ENCODE assay signal across 11 cellular contexts in genomic region chr17:2195729-2196128, GRCh38.
A peak's percentile ranks its signal among the peaks of the same experiment; 100 is the strongest.
DNase-seq lines count a peak whose midpoint lies in the region; ATAC-seq and TF ChIP-seq lines count a peak whose summit lies in the region.
"Had no signal": no experiment of that assay in that cellular context is flagged by ENCODE, and none has a peak within 500 bp of the region (broad histone marks: within the 10 kb centered on the region; RNA-seq: fewer than 3 reads in every experiment).

No MANE protein-coding gene starts in this region.

- H3K27me3 Mint-ChIP-seq in activated naive CD4-positive, alpha-beta T cell treated with anti-CD3 and anti-CD28 coated beads, Interleukin-2, amount 50 U/mL, for 24 hours, result no peaks in the 10 kb centered on the region

- no peak for TF ChIP-seq EP300 in sigmoid colon (IDR thresholded peaks at IDR 0.05)

- intact Hi-C loops in heart left ventricle (cut with DNase I) (no loop called here), sigmoid colon (cut with DNase I) (no loop called here)

- H3K9me3 ChIP-seq in smooth muscle cell (replicated peaks; ENCODE audit: low read depth) (no peaks in the 10 kb centered on the region), heart left ventricle (no peaks in the 10 kb centered on the region), sigmoid colon (no peaks in the 10 kb centered on the region)
- H3K9me3 ChIP-seq: adrenal gland had no signal

- peak overlapping the region; percentile 26 for H3K27ac Mint-ChIP-seq in activated naive CD4-positive, alpha-beta T cell treated with anti-CD3 and anti-CD28 coated beads, Interleukin-2, amount 50 U/mL, for 24 hours

- no peaks in the 10 kb centered on the region for H4K20me1 ChIP-seq in smooth muscle cell (ENCODE audit: low read depth)

- WGBS in smooth muscle cell (ENCODE audit: low lambda C conversion rate), result 61% methylated on average over 6 of the region's 6 CpGs
- 78 to 82% (median 80%) methylated on average over 6 of the region's 6 CpGs for WGBS in heart left ventricle, 4 donors
- 79 to 83% methylated on average over 6 of the region's 6 CpGs for WGBS in sigmoid colon, 2 donors

- no peaks in the 10 kb centered on the region for H3K27me3 ChIP-seq in smooth muscle cell (ENCODE audit: low read depth)
- no peaks in the 10 kb centered on the region for H3K27me3 ChIP-seq in heart left ventricle
- H3K27me3 ChIP-seq in sigmoid colon, result no peaks in the 10 kb centered on the region
- H3K27me3 ChIP-seq: adrenal gland had no signal

- peak overlapping the region; percentile 4 for H3K4me3 Mint-ChIP-seq in activated naive CD4-positive, alpha-beta T cell treated with anti-CD3 and anti-CD28 coated beads, Interleukin-2, amount 50 U/mL, for 24 hours
- H3K4me3 Mint-ChIP-seq: neural crest cell had no signal

- peaks cover 21% of the 10 kb centered on the region for H3F3A ChIP-seq in smooth muscle cell (ENCODE audit: low read depth)

- H3K9ac ChIP-seq in smooth muscle cell (ENCODE audit: low read depth), result no peak overlapping the region

- H3K4me3 ChIP-seq in smooth muscle cell, result no peak overlapping the region
- no peak overlapping the region for H3K4me3 ChIP-seq in heart left ventricle
- H3K4me3 ChIP-seq in sigmoid colon, result no peak overlapping the region
- H3K4me3 ChIP-seq: adrenal gland had no signal

- H3K4me1 ChIP-seq in smooth muscle cell (ENCODE audit: low read depth) (peaks cover 8% of the 10 kb centered on the region), heart left ventricle (peaks cover 0 to 40% (median 23%) of the 10 kb centered on the region in 12 donors), sigmoid colon (peaks cover 0 to 23% (median 16%) of the 10 kb centered on the region in 4 donors)

- no peak for TF ChIP-seq CTCF in smooth muscle cell (IDR thresholded peaks at IDR 0.05; ENCODE audit: borderline replicate concordance, insufficient read depth, poor library complexity, severe bottlenecking)
- TF ChIP-seq CTCF in heart left ventricle (IDR thresholded peaks at IDR 0.05), result no peak
- no peak for TF ChIP-seq CTCF in sigmoid colon (IDR thresholded peaks at IDR 0.05)

- H3K9me3 Mint-ChIP-seq in activated naive CD4-positive, alpha-beta T cell treated with anti-CD3 and anti-CD28 coated beads, Interleukin-2, amount 50 U/mL, for 24 hours, result no peaks in the 10 kb centered on the region
- H3K9me3 Mint-ChIP-seq: neural crest cell had no signal

- H3K79me2 ChIP-seq in smooth muscle cell (ENCODE audit: low read depth), result peaks cover 5% of the 10 kb centered on the region

- peak; percentile 68 for DNase-seq in Daoy (ENCODE audit: low read depth)
- DNase-seq in NCI-H2029 (lab: John Stamatoyannopoulos, UW), result peak; percentile 51
- no peak for DNase-seq in smooth muscle cell (lab: John Stamatoyannopoulos, UW; ENCODE audit: unreplicated experiment)
- no peak for DNase-seq in UCSD-AML1 (lab: John Stamatoyannopoulos, UW; ENCODE audit: unreplicated experiment)
- no peak for DNase-seq in heart left ventricle
- DNase-seq in sigmoid colon, result no peak
- DNase-seq: adrenal gland, EL had no signal

- H3K36me3 ChIP-seq in smooth muscle cell (ENCODE audit: low read depth), result no peaks in the 10 kb centered on the region
- H3K36me3 ChIP-seq in heart left ventricle, result peaks cover 0 to 18% (median 0%) of the 10 kb centered on the region in 9 donors
- H3K36me3 ChIP-seq in sigmoid colon, result no peaks in the 10 kb centered on the region
- H3K36me3 ChIP-seq: adrenal gland had no signal

- ATAC-seq in GM21526 (IDR thresholded peaks at IDR 0.05; ENCODE audit: low FRiP score, unreplicated experiment) (no peak), heart left ventricle (no peak)

- H2AFZ ChIP-seq in smooth muscle cell (ENCODE audit: low read depth), result no peak overlapping the region

- no peak for TF ChIP-seq POLR2A in heart left ventricle (IDR thresholded peaks at IDR 0.05)
- no peak for TF ChIP-seq POLR2A in sigmoid colon (IDR thresholded peaks at IDR 0.05)

- H3K4me2 ChIP-seq in smooth muscle cell, result no peak overlapping the region

- peaks cover 10% of the 10 kb centered on the region for H3K36me3 Mint-ChIP-seq in activated naive CD4-positive, alpha-beta T cell treated with anti-CD3 and anti-CD28 coated beads, Interleukin-2, amount 50 U/mL, for 24 hours

- H3K4me1 Mint-ChIP-seq in activated naive CD4-positive, alpha-beta T cell treated with anti-CD3 and anti-CD28 coated beads, Interleukin-2, amount 50 U/mL, for 24 hours, result peaks cover 60% of the 10 kb centered on the region

- H3K27ac ChIP-seq in smooth muscle cell (ENCODE audit: low read depth) (peak overlapping the region; percentile 45), heart left ventricle (no peak overlapping the region), sigmoid colon (no peak overlapping the region)
- H3K27ac ChIP-seq: adrenal gland had no signal

Comparison
In these comparisons a context has a peak if more than half of its experiments do, and no peak if none do; other contexts are left out.
1. DNase-seq: peak in Daoy (single experiment) and NCI-H2029 (single experiment); none in smooth muscle cell (single experiment), UCSD-AML1 (single experiment), heart left ventricle (0 of 5) and sigmoid colon (single experiment).